ENCODE assay signal across 18 cellular contexts in genomic region chr1:114292194-114292593, GRCh38.
DNase-seq lines count a peak whose midpoint lies in the region; ATAC-seq and TF ChIP-seq lines count a peak whose summit lies in the region.
"Had no signal": no experiment of that assay in that cellular context is flagged by ENCODE, and none has a peak within 500 bp of the region (broad histone marks: within the 10 kb centered on the region; RNA-seq: fewer than 3 reads in every experiment).

No MANE protein-coding gene starts in this region.

- H3K4me3 Mint-ChIP-seq in GM23338 (no peak overlapping the region), WTC11 (no peak overlapping the region)
- H3K4me3 Mint-ChIP-seq: CD4-positive, CD25-positive, alpha-beta regulatory T cell; CD8-positive, alpha-beta memory T cell had no signal

- no peak overlapping the region for H2AFZ ChIP-seq in GM23338

- H3K4me3 ChIP-seq in GM23338, result no peak overlapping the region
- no peak overlapping the region for H3K4me3 ChIP-seq in esophagus muscularis mucosa
- H3K4me3 ChIP-seq in stomach, result no peak overlapping the region
- H3K4me3 ChIP-seq: GM12878 had no signal

- CTCF ChIA-PET in WTC11 (lab: Charles Lee), result interaction anchor here (0.5 to 2.1 kb wide), 7 partner anchors 9 to 315 kb away, joined by 3 to 17 read pairs (median 4); no protein-coding TSS in a partner anchor

- ATAC-seq in GM23338 (peak; percentile 78), WTC11 (peak; percentile 65)
- ATAC-seq: GM12878 had no signal

- H3K4me1 Mint-ChIP-seq in GM23338 (peaks cover 8% of the 10 kb centered on the region), WTC11 (peaks cover 8% of the 10 kb centered on the region)

- TF ChIP-seq CTCF in GM23338 (conservative IDR thresholded peaks at IDR 0.05; ENCODE audit: low read depth in 2 of 2) (peak in 1 of 2 experiments; percentile 34; a peak in 2 of 4 replicates), WTC11 (IDR thresholded peaks at IDR 0.05) (no peak), esophagus muscularis mucosa (IDR thresholded peaks at IDR 0.05) (no peak), stomach (IDR thresholded peaks at IDR 0.05) (no peak)

- TF ChIP-seq EP300 in esophagus muscularis mucosa (IDR thresholded peaks at IDR 0.05), result no peak
- no peak for TF ChIP-seq EP300 in stomach (IDR thresholded peaks at IDR 0.05)

- H3K27me3 Mint-ChIP-seq in GM23338 (ENCODE audit: insufficient read depth, low read depth, poor library complexity) (no peaks in the 10 kb centered on the region), WTC11 (ENCODE audit: low read depth) (no peaks in the 10 kb centered on the region; the same call in 1 of the 2 replicates)

- no peaks in the 10 kb centered on the region for H4K20me1 ChIP-seq in GM23338 (replicated peaks; ENCODE audit: insufficient read depth)

- TF ChIP-seq POLR2A in esophagus muscularis mucosa (IDR thresholded peaks at IDR 0.05; ENCODE audit: low read depth) (no peak), stomach (IDR thresholded peaks at IDR 0.05) (no peak)

- peaks cover 9% of the 10 kb centered on the region; the same call in 1 of the 2 replicates for H3K9me2 ChIP-seq in GM23338 (ENCODE audit: insufficient read depth)

- no peaks in the 10 kb centered on the region for H3K36me3 ChIP-seq in GM23338 (ENCODE audit: insufficient read depth)
- no peaks in the 10 kb centered on the region for H3K36me3 ChIP-seq in esophagus muscularis mucosa
- H3K36me3 ChIP-seq in stomach, result no peaks in the 10 kb centered on the region
- H3K36me3 ChIP-seq: BE2C had no signal

- DNase-seq in GM23338 (ENCODE audit: low spot score) (peak; percentile 38), WTC11 (ENCODE audit: low spot score) (no peak), esophagus muscularis mucosa (ENCODE audit: extremely low spot score) (peak; percentile 31), stomach (no peak), cerebellar nuclear complex (lab: John Stamatoyannopoulos, UW) (no peak), NCI-H1930 (lab: John Stamatoyannopoulos, UW) (no peak)
- DNase-seq: ACHN; BE2C; C1 segment of cervical spinal cord; CD4-positive, CD25-positive, alpha-beta regulatory T cell; CD8-positive, alpha-beta memory T cell; COR-L47; DMS 273 treated with DMSO at 0.1 percent for 48 hours; DMS53; DND-41; EL; HCEC 1CT had no signal

- H3K79me2 ChIP-seq in GM23338 (replicated peaks; ENCODE audit: insufficient read depth), result no peaks in the 10 kb centered on the region

- intact Hi-C loops in esophagus muscularis mucosa (cut with DNase I), result no loop called here
- intact Hi-C loops in stomach (cut with DNase I; ENCODE audit: low total_unique reads), result no loop called here

- H3K27me3 ChIP-seq in GM23338 (ENCODE audit: insufficient read depth) (no peaks in the 10 kb centered on the region), esophagus muscularis mucosa (no peaks in the 10 kb centered on the region), stomach (no peaks in the 10 kb centered on the region)

- no peaks in the 10 kb centered on the region for H3K9me3 ChIP-seq in esophagus muscularis mucosa
- no peaks in the 10 kb centered on the region for H3K9me3 ChIP-seq in stomach
- H3K9me3 ChIP-seq: BE2C had no signal

- no peak overlapping the region for H3K4me2 ChIP-seq in GM23338

- H3K27ac Mint-ChIP-seq in GM23338, result no peak overlapping the region
- no peak overlapping the region for H3K27ac Mint-ChIP-seq in WTC11
- H3K27ac Mint-ChIP-seq: CD4-positive, CD25-positive, alpha-beta regulatory T cell had no signal

- H3F3A ChIP-seq in GM23338 (replicated peaks; ENCODE audit: low read depth), result no peaks in the 10 kb centered on the region

- H3K36me3 Mint-ChIP-seq in GM23338 (ENCODE audit: low read depth), result no peaks in the 10 kb centered on the region
- no peaks in the 10 kb centered on the region for H3K36me3 Mint-ChIP-seq in WTC11
- H3K36me3 Mint-ChIP-seq: CD4-positive, CD25-positive, alpha-beta regulatory T cell; CD8-positive, alpha-beta memory T cell had no signal

- H3K9me3 Mint-ChIP-seq in GM23338 (no peaks in the 10 kb centered on the region), WTC11 (no peaks in the 10 kb centered on the region)
- H3K9me3 Mint-ChIP-seq: CD4-positive, CD25-positive, alpha-beta regulatory T cell; CD8-positive, alpha-beta memory T cell had no signal

- H3K4me1 ChIP-seq in GM23338 (ENCODE audit: insufficient read depth), result peaks cover 10% of the 10 kb centered on the region
- no peaks in the 10 kb centered on the region for H3K4me1 ChIP-seq in esophagus muscularis mucosa
- no peaks in the 10 kb centered on the region for H3K4me1 ChIP-seq in stomach
- H3K4me1 ChIP-seq: BE2C had no signal

- 97% methylated on average over 5 of the region's 5 CpGs for WGBS in esophagus muscularis mucosa
- WGBS in stomach, 5 donors, result 90 to 93% (median 92%) methylated on average over 5 of the region's 5 CpGs

- POLR2A ChIA-PET in WTC11 (lab: Charles Lee), result interaction anchor here (0.6 kb wide), 1 partner anchor 341 kb away, joined by 3 read pairs; no protein-coding TSS in a partner anchor

- H3K27ac ChIP-seq in GM23338 (ENCODE audit: low read depth) (no peak overlapping the region), esophagus muscularis mucosa (replicated peaks in 1 of 4) (no peak overlapping the region), stomach (no peak overlapping the region)

TF ChIP-seq in GM23338, 12 proteins besides CTCF, POLR2A, EP300 and RAD21 (continues in another document):
- TF ChIP-seq NANOG (IDR thresholded peaks at IDR 0.05; ENCODE audit: borderline replicate concordance) (no peak), STAT1 (IDR thresholded peaks at IDR 0.05; ENCODE audit: unreplicated experiment) (no peak), ZNF114 (CRISPR knock-in tag; IDR thresholded peaks at IDR 0.05) (no peak), CREB1 (CRISPR knock-in tag; IDR thresholded peaks at IDR 0.05; ENCODE audit: low read depth) (no peak), JUNB (IDR thresholded peaks at IDR 0.05; ENCODE audit: unreplicated experiment) (no peak), POLR2AphosphoS5 (IDR thresholded peaks at IDR 0.05; ENCODE audit: low read depth) (no peak), ZNF331 (CRISPR knock-in tag; IDR thresholded peaks at IDR 0.05; ENCODE audit: low read depth) (no peak), EZH2phosphoT487 (IDR thresholded peaks at IDR 0.05; ENCODE audit: unreplicated experiment) (no peak)
- TF ChIP-seq, protein P1, sequence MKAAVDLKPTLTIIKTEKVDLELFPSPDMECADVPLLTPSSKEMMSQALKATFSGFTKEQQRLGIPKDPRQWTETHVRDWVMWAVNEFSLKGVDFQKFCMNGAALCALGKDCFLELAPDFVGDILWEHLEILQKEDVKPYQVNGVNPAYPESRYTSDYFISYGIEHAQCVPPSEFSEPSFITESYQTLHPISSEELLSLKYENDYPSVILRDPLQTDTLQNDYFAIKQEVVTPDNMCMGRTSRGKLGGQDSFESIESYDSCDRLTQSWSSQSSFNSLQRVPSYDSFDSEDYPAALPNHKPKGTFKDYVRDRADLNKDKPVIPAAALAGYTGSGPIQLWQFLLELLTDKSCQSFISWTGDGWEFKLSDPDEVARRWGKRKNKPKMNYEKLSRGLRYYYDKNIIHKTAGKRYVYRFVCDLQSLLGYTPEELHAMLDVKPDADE (IDR thresholded peaks at IDR 0.05), result no peak

TF ChIP-seq in WTC11, 78 proteins besides CTCF, POLR2A, EP300 and RAD21:
- TF ChIP-seq USF2 (CRISPR knock-in tag; IDR thresholded peaks at IDR 0.05) (no peak), GRHL2 (CRISPR knock-in tag; IDR thresholded peaks at IDR 0.05; ENCODE audit: insufficient replicate concordance, severe bottlenecking) (no peak), USF1 (CRISPR knock-in tag; IDR thresholded peaks at IDR 0.05) (no peak), TEAD4 (CRISPR knock-in tag; IDR thresholded peaks at IDR 0.05) (no peak), NR1H2 (CRISPR knock-in tag; IDR thresholded peaks at IDR 0.05) (no peak), SMAD4 (CRISPR knock-in tag; IDR thresholded peaks at IDR 0.05) (no peak), TP53 (CRISPR knock-in tag; IDR thresholded peaks at IDR 0.05) (no peak), MYBL2 (CRISPR knock-in tag; IDR thresholded peaks at IDR 0.05) (no peak)

Comparison
In these comparisons a context has a peak if more than half of its experiments do, and no peak if none do; other contexts are left out.
1. DNase-seq: peak in GM23338 (single experiment) and esophagus muscularis mucosa (single experiment); none in WTC11 (single experiment), stomach (single experiment), cerebellar nuclear complex (0 of 2) and NCI-H1930 (0 of 2).